ENCODE assay signal across 33 cellular contexts in genomic region chr1:228068359-228068758, GRCh38. TPM values are rescaled to one million over a fixed set of nuclear protein-coding genes. Genes with fewer than 3 reads are reported as not detected.
DNase-seq lines count a peak whose midpoint lies in the region; ATAC-seq, FAIRE-seq and TF ChIP-seq lines count a peak whose summit lies in the region.
"Had no signal": no experiment of that assay in that cellular context is flagged by ENCODE, and none has a peak within 500 bp of the region (broad histone marks: within the 10 kb centered on the region; RNA-seq: fewer than 3 reads in every experiment).

No MANE protein-coding gene starts in this region.

- H3K27me3 ChIP-seq in H1 (replicated peaks in 1 of 4; ENCODE audit: control insufficient read depth in 3 of 4, extremely low read depth in 1 of 4, insufficient read depth in 3 of 4, low read length in 3 of 4) (peaks cover 26 to 86% (median 81%) of the 10 kb centered on the region in 4 experiments), osteoblast (ENCODE audit: insufficient read depth, low read length) (peaks cover 14% of the 10 kb centered on the region), thyroid gland (no peaks in the 10 kb centered on the region)

- H3K4me2 ChIP-seq in H1 (ENCODE audit: insufficient read depth in 1 of 2, low read depth in 2 of 2, low read length in 2 of 2) (no peak overlapping the region), osteoblast (ENCODE audit: insufficient read depth, low read length) (no peak overlapping the region)
- H3K4me2 ChIP-seq: A549; BLaER1; BLaER1 treated with 17β-estradiol and CSF1 and Interleukin-3, amounts not matched to agents 10 nM and 100 nM had no signal

- H4K5ac ChIP-seq in H1 (ENCODE audit: insufficient read length, low read depth, low read length): no peak overlapping the region

- POLR2A ChIA-PET in HEK293 (lab: Yijun Ruan, JAX) (no interaction called here), H1 (lab: Charles Lee; ENCODE audit: partially characterized antibody) (no interaction called here)

- no peak overlapping the region for H3K56ac ChIP-seq in H1 (replicated peaks; ENCODE audit: insufficient read length, low read depth, low read length)

- TF ChIP-seq POLR2A in H1 (IDR thresholded peaks at IDR 0.05; ENCODE audit: control extremely low read depth in 1 of 2, low read depth in 2 of 2, low read length in 2 of 2): no peak
- no peak for TF ChIP-seq POLR2A in thyroid gland (IDR thresholded peaks at IDR 0.05)

- DNase-seq in H1 (ENCODE audit: low read depth in 1 of 2, low spot score in 2 of 2) (no peak), osteoblast (ENCODE audit: insufficient read length, low spot score, missing footprints) (peak; percentile 3), thyroid gland (no peak), GM19239 (ENCODE audit: insufficient read length, low spot score) (no peak)
- DNase-seq: 8988T; ACHN; AML-193; BE2C; C1 segment of cervical spinal cord; Caco-2; Calu3; CD4-positive, alpha-beta memory T cell; CD4-positive, alpha-beta T cell; CD4-positive, CD25-positive, alpha-beta regulatory T cell; CD8-positive, alpha-beta memory T cell; CD8-positive, alpha-beta T cell; COR-L47; DMS 273 treated with DMSO at 0.1 percent for 48 hours; DMS153; DMS53; DMS79; DMS79 treated with DMSO at 0.1 percent for 48 hours; DND-41; EL had no signal

- no peak overlapping the region for H2BK5ac ChIP-seq in H1 (ENCODE audit: low read depth, low read length)

- H3K9ac ChIP-seq in H1 (replicated peaks in 1 of 4; ENCODE audit: extremely low read depth in 1 of 4, low read depth in 3 of 4, low read length in 3 of 4): no peak overlapping the region
- H3K9ac ChIP-seq: BLaER1; BLaER1 treated with 17β-estradiol and CSF1 and Interleukin-3, amounts not matched to agents 10 nM and 100 nM had no signal

- H2BK120ac ChIP-seq in H1 (replicated peaks; ENCODE audit: low read depth, low read length): no peak overlapping the region

- H3K4me1 ChIP-seq in HEK293 (ENCODE audit: control insufficient read depth, insufficient read depth, low read length) (no peaks in the 10 kb centered on the region), H1 (replicated peaks in 1 of 4; ENCODE audit: control insufficient read depth in 3 of 4, insufficient read depth in 4 of 4, low read length in 3 of 4) (peaks cover 0 to 3% (median 0%) of the 10 kb centered on the region in 4 experiments; a peak in 1 of 7 replicates), osteoblast (ENCODE audit: insufficient read depth, low read length) (no peaks in the 10 kb centered on the region), thyroid gland (no peaks in the 10 kb centered on the region)
- H3K4me1 ChIP-seq: A549; BLaER1; BLaER1 treated with 17β-estradiol and CSF1 and Interleukin-3, amounts not matched to agents 10 nM and 100 nM; Caco-2 had no signal

- CTCF ChIA-PET in HEK293 (lab: Yijun Ruan, JAX): no interaction called here
- CTCF ChIA-PET in H1 (lab: Charles Lee; ENCODE audit: partially characterized antibody): no interaction called here

- H3K23ac ChIP-seq in H1 (ENCODE audit: insufficient read length): no peak overlapping the region

- peaks cover 3 to 8% of the 10 kb centered on the region in 2 experiments for H4K20me1 ChIP-seq in H1 (replicated peaks in 1 of 2; ENCODE audit: control insufficient read depth in 1 of 2, insufficient read depth in 2 of 2, low read length in 2 of 2)
- H4K20me1 ChIP-seq in osteoblast (ENCODE audit: insufficient read depth, low read length): no peaks in the 10 kb centered on the region

- no peak for ATAC-seq in GM18517 (IDR thresholded peaks at IDR 0.05; ENCODE audit: unreplicated experiment)
- ATAC-seq: A549; CD8-positive, alpha-beta T cell had no signal

- H2BK20ac ChIP-seq in H1 (ENCODE audit: low read length): no peak overlapping the region

- H3K27ac ChIP-seq in HEK293 (ENCODE audit: extremely low read depth, low read depth, low read length) (no peak overlapping the region), H1 (ENCODE audit: low read depth, low read length) (no peak overlapping the region), osteoblast (ENCODE audit: low read depth, low read length) (no peak overlapping the region), thyroid gland (no peak overlapping the region)
- H3K27ac ChIP-seq: 22Rv1; A549; BLaER1; BLaER1 treated with 17β-estradiol and CSF1 and Interleukin-3, amounts not matched to agents 10 nM and 100 nM; C4-2B had no signal

- H2AFZ ChIP-seq in H1 (ENCODE audit: low read length) (no peak overlapping the region), osteoblast (ENCODE audit: low read length) (no peak overlapping the region)

- peaks cover 26% of the 10 kb centered on the region; the same call in 1 of the 2 replicates for H3K23me2 ChIP-seq in H1 (ENCODE audit: low read depth, low read length)

- intact Hi-C loops in thyroid gland (cut with DNase I): no loop called here

- H3K4me3 ChIP-seq in HEK293 (ENCODE audit: low read depth, low read length): no peak overlapping the region
- H3K4me3 ChIP-seq in H1 (ENCODE audit: extremely low read depth in 1 of 4, insufficient read depth in 2 of 4, low read depth in 3 of 4, low read length in 4 of 4): no peak overlapping the region
- no peak overlapping the region for H3K4me3 ChIP-seq in osteoblast (ENCODE audit: insufficient read depth, low read length)
- H3K4me3 ChIP-seq in thyroid gland (replicated peaks in 1 of 3): no peak overlapping the region
- H3K4me3 ChIP-seq: A549; BLaER1; BLaER1 treated with 17β-estradiol and CSF1 and Interleukin-3, amounts not matched to agents 10 nM and 100 nM had no signal

- H3K4ac ChIP-seq in H1 (replicated peaks; ENCODE audit: insufficient read length, low read depth, low read length): no peak overlapping the region

- TF ChIP-seq CTCF in HEK293 (tag by site-specific recombination; IDR thresholded peaks at IDR 0.05): no peak
- TF ChIP-seq CTCF in H1 (IDR thresholded peaks at IDR 0.05; ENCODE audit: control extremely low read depth in 1 of 3, insufficient read depth in 1 of 3, low read depth in 1 of 3, low read length in 3 of 3): no peak
- no peak for TF ChIP-seq CTCF in osteoblast (IDR thresholded peaks at IDR 0.05; ENCODE audit: extremely low read depth, low read depth, low read length)
- TF ChIP-seq CTCF in thyroid gland (IDR thresholded peaks at IDR 0.05): no peak

- H2AK5ac ChIP-seq in H1 (ENCODE audit: low read depth, low read length): no peak overlapping the region

- H3K36me3 ChIP-seq in HEK293 (ENCODE audit: control insufficient read depth in 2 of 2, insufficient read depth in 1 of 2, low read length in 2 of 2) (no peaks in the 10 kb centered on the region), H1 (ENCODE audit: control insufficient read depth in 2 of 4, insufficient read depth in 4 of 4, low read length in 3 of 4) (no peaks in the 10 kb centered on the region), osteoblast (ENCODE audit: insufficient read depth, low read length) (no peaks in the 10 kb centered on the region), thyroid gland (no peaks in the 10 kb centered on the region)
- H3K36me3 ChIP-seq: BE2C; BLaER1; BLaER1 treated with 17β-estradiol and CSF1 and Interleukin-3, amounts not matched to agents 10 nM and 100 nM had no signal

- no peaks in the 10 kb centered on the region for H3K9me3 ChIP-seq in HEK293 (ENCODE audit: control insufficient read depth, insufficient read depth, low read depth, low read length)
- H3K9me3 ChIP-seq in H1 (ENCODE audit: insufficient read depth in 2 of 2, low read depth in 1 of 2, low read length in 1 of 2): no peaks in the 10 kb centered on the region
- no peaks in the 10 kb centered on the region for H3K9me3 ChIP-seq in osteoblast (ENCODE audit: low read depth, low read length)
- no peaks in the 10 kb centered on the region for H3K9me3 ChIP-seq in thyroid gland
- H3K9me3 ChIP-seq: A549; BE2C; BLaER1; BLaER1 treated with 17β-estradiol and CSF1 and Interleukin-3, amounts not matched to agents 10 nM and 100 nM; Caco-2 had no signal

- no peak overlapping the region for H2BK12ac ChIP-seq in H1 (ENCODE audit: low read depth, low read length)

- H3K79me2 ChIP-seq in H1 (ENCODE audit: control insufficient read depth in 1 of 2, insufficient read depth in 2 of 2, low read length in 2 of 2) (no peaks in the 10 kb centered on the region), osteoblast (ENCODE audit: insufficient read depth, low read length) (no peaks in the 10 kb centered on the region)

- no peak for TF ChIP-seq EP300 in H1 (IDR thresholded peaks at IDR 0.05; ENCODE audit: borderline replicate concordance in 1 of 2, low read depth in 2 of 2, low read length in 2 of 2)

- H4K91ac ChIP-seq in H1 (replicated peaks; ENCODE audit: insufficient read length, low read length): no peak overlapping the region

- TF ChIP-seq RAD21 in H1 (IDR thresholded peaks at IDR 0.05 in 1 of 2, conservative IDR thresholded peaks at IDR 0.05 in 1 of 2; ENCODE audit: low read depth in 2 of 2, low read length in 2 of 2): no peak

- no peaks in the 10 kb centered on the region for H3K79me1 ChIP-seq in H1 (ENCODE audit: low read depth, low read length)

- no peak overlapping the region for H3K18ac ChIP-seq in H1 (ENCODE audit: extremely low read depth, low read length)

- H2BK15ac ChIP-seq in H1 (ENCODE audit: low read length): no peak overlapping the region

- FAIRE-seq in H1 (lab: Jason Lieb, UNC) (no peak), GM19239 (lab: Jason Lieb, UNC) (no peak)
- FAIRE-seq: A204.1, A549, D721Med had no signal

- 90 to 96% methylated on average over 3 of the region's 7 CpGs for WGBS in H1 (ENCODE audit: extremely low coverage in 1 of 2, insufficient coverage in 1 of 2, insufficient read length in 1 of 2, insufficient replicate concordance in 2 of 2, low coverage in 1 of 2, low lambda C conversion rate in 2 of 2, missing lambda C conversion rate in 1 of 2), 2 experiments
- 62 to 73% methylated on average over 7 of the region's 7 CpGs for WGBS in thyroid gland, 2 donors

- H3K14ac ChIP-seq in H1 (ENCODE audit: insufficient read length): no peak overlapping the region

- H4K8ac ChIP-seq in H1 (ENCODE audit: extremely low read depth, insufficient read depth, low read length): no peak overlapping the region

RNA-seq across cellular contexts. Expression of gene ARF1, which starts 14.1 kb away (rescaled TPM):
- 265 and 267 TPM in 2 replicates for total RNA-seq in H1 (2021; fragmentation: NEBNext Ultra II Directional; extraction: Animal tissue kit (Norgen Biotek cat#: 25700))
- 471 and 606 TPM in 2 replicates for polyA plus RNA-seq in H1 (2011; rRNA removed)
- 441 TPM for polyA plus RNA-seq in H1 (2011; cell fraction: cytosol; rRNA removed)
- 308 TPM for polyA plus RNA-seq in H1 (2011; cell fraction: nucleus; rRNA removed)
- polyA plus RNA-seq in H1 (2012, experiment 1 of 2): 315 to 344 TPM (median 336 TPM) in 4 replicates
- 366 TPM for polyA plus RNA-seq in H1 (2012, experiment 2 of 2)
- polyA plus RNA-seq in H1 (2013, experiment 1 of 2): 193 TPM
- 197 TPM for polyA plus RNA-seq in H1 (2013, experiment 2 of 2)
- polyA minus RNA-seq in H1 (2011; rRNA and poly(A)+ RNA removed): 359 and 424 TPM in 2 replicates
- 253 TPM for polyA minus RNA-seq in H1 (2011; cell fraction: cytosol; rRNA and poly(A)+ RNA removed)
- polyA minus RNA-seq in H1 (2011; cell fraction: nucleus; rRNA and poly(A)+ RNA removed): 129 TPM
- total RNA-seq in osteoblast (231 and 248 TPM in 2 replicates), thyroid gland (100 to 1,000 TPM; 378 to 457 (median 410) TPM)

RNA-seq across cellular contexts. Expression of gene C1orf35, which starts 34.8 kb away (rescaled TPM):
- 19.9 and 22.5 TPM in 2 replicates for total RNA-seq in H1 (2021; fragmentation: NEBNext Ultra II Directional; extraction: Animal tissue kit (Norgen Biotek cat#: 25700))
- polyA plus RNA-seq in H1 (2011; rRNA removed): 18.6 and 28.5 TPM in 2 replicates
- polyA plus RNA-seq in H1 (2011; cell fraction: cytosol; rRNA removed): 23.7 TPM
- polyA plus RNA-seq in H1 (2011; cell fraction: nucleus; rRNA removed): 41.3 TPM
- polyA plus RNA-seq in H1 (2012, experiment 1 of 2): 15.0 to 30.9 TPM (median 25.2 TPM) in 4 replicates
- 17.1 TPM for polyA plus RNA-seq in H1 (2012, experiment 2 of 2)
- polyA plus RNA-seq in H1 (2013, experiment 1 of 2): 26.2 TPM
- 25.8 TPM for polyA plus RNA-seq in H1 (2013, experiment 2 of 2)
- polyA minus RNA-seq in H1 (2011; rRNA and poly(A)+ RNA removed): 1.3 and 1.4 TPM in 2 replicates
- 4.6 TPM for polyA minus RNA-seq in H1 (2011; cell fraction: cytosol; rRNA and poly(A)+ RNA removed)
- polyA minus RNA-seq in H1 (2011; cell fraction: nucleus; rRNA and poly(A)+ RNA removed): 5.5 TPM
- total RNA-seq in osteoblast: 5.3 and 5.4 TPM in 2 replicates
- 10 to 100 TPM in 3 of 4 donors, 1 to 10 TPM in 1; 8.3 to 26.5 (median 13.6) TPM for total RNA-seq in thyroid gland

RNA-seq across cellular contexts. Expression of gene MRPL55, which starts 40.7 kb away (rescaled TPM):
- 59.0 and 62.7 TPM in 2 replicates for total RNA-seq in H1 (2021; fragmentation: NEBNext Ultra II Directional; extraction: Animal tissue kit (Norgen Biotek cat#: 25700))
- polyA plus RNA-seq in H1 (2011; rRNA removed): 244 and 249 TPM in 2 replicates
- polyA plus RNA-seq in H1 (2011; cell fraction: cytosol; rRNA removed): 186 TPM
- polyA plus RNA-seq in H1 (2011; cell fraction: nucleus; rRNA removed): 157 TPM
- polyA plus RNA-seq in H1 (2012, experiment 1 of 2): 31.0 to 91.5 TPM (median 85.9 TPM) in 4 replicates
- polyA plus RNA-seq in H1 (2012, experiment 2 of 2): 110 TPM
- polyA plus RNA-seq in H1 (2013, experiment 1 of 2): 72.3 TPM
- 69.2 TPM for polyA plus RNA-seq in H1 (2013, experiment 2 of 2)
- polyA minus RNA-seq in H1 (2011; rRNA and poly(A)+ RNA removed): 30.6 and 36.8 TPM in 2 replicates
- polyA minus RNA-seq in H1 (2011; cell fraction: cytosol; rRNA and poly(A)+ RNA removed): 38.5 TPM
- 46.7 TPM for polyA minus RNA-seq in H1 (2011; cell fraction: nucleus; rRNA and poly(A)+ RNA removed)
- 34.5 and 51.4 TPM in 2 replicates for total RNA-seq in osteoblast
- total RNA-seq in thyroid gland: 100 to 1,000 TPM in 1 of 4 donors, 10 to 100 TPM in 3; 23.5 to 125 (median 87.5) TPM
